Comparison of ENCODE assay signal across 10 cellular contexts in the genomic region with DNA sequence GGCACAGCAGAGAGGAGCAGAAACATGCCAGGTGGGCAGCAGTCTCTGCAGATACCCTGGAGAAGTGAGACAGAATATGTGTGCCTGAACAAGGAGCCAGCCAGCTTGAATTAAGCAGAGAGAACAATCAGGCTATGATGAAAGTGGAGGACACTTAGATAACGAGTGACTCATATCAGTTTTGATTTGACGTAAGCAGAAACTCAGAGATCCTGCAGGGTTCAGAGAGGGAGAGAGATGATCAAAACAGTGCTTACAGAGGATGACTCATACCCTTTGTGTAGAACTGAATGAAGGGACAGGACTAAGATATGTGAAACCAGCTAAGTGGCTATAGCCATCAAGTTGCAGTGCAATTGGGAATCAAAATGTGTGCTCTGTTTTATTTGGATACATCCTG.
DNase-seq lines count a peak whose midpoint lies in the region; ATAC-seq, FAIRE-seq and TF ChIP-seq lines count a peak whose summit lies in the region.
"Had no signal": no experiment of that assay in that cellular context is flagged by ENCODE, and none has a peak within 500 bp of the region (broad histone marks: within the 10 kb centered on the region; RNA-seq: fewer than 3 reads in every experiment).

No MANE protein-coding gene starts in this region.

- H3K36me3 Mint-ChIP-seq in activated CD4-positive, alpha-beta T cell treated with anti-CD3 and anti-CD28 coated beads for 36 hours (ENCODE audit: low read depth) = no peaks in the 10 kb centered on the region

- H3K9me3 Mint-ChIP-seq in activated CD4-positive, alpha-beta T cell treated with anti-CD3 and anti-CD28 coated beads for 36 hours (ENCODE audit: low read depth) = no peaks in the 10 kb centered on the region

- TF ChIP-seq RAD21 in HepG2 (CRISPR knock-in tag; IDR thresholded peaks at IDR 0.05) = no peak

- BruUV-seq in HepG2 (replicated peaks; lab: Mats Ljungman, UMichigan) = no TSS peak

- H3K9ac ChIP-seq in HepG2 (ENCODE audit: insufficient read depth, low read depth, low read length) = no peak overlapping the region

- POLR2A ChIA-PET in activated CD4-positive, alpha-beta T cell treated with anti-CD3 and anti-CD28 coated beads for 36 hours (lab: Charles Lee) = no interaction called here
- POLR2A ChIA-PET in HepG2 (lab: Yijun Ruan, JAX) = no interaction called here

- peak; percentile 5 for DNase-seq in activated CD4-positive, alpha-beta T cell treated with anti-CD3 and anti-CD28 coated beads for 36 hours
- no peak for DNase-seq in activated CD4-positive, alpha-beta T cell treated with anti-CD3 and anti-CD28 coated beads, Interleukin-2, amount 50 U/mL, for 1 hour
- DNase-seq in SHP77 treated with DMSO at 0.1 percent for 48 hours (lab: John Stamatoyannopoulos, UW) (peak; percentile 94), HepG2 (ENCODE audit: low spot score) (peak; percentile 69), NCI-H2171 treated with DMSO at 0.1 percent for 48 hours (lab: John Stamatoyannopoulos, UW) (no peak), amygdala (lab: John Stamatoyannopoulos, UW) (no peak), germinal center (ENCODE audit: low spot score) (no peak)

- H3K4me1 ChIP-seq in HepG2 (ENCODE audit: insufficient read depth, low read length) = peaks cover 7% of the 10 kb centered on the region; the same call in 1 of the 2 replicates

- ATAC-seq in activated CD4-positive, alpha-beta T cell treated with anti-CD3 and anti-CD28 coated beads for 36 hours = peak; percentile 100
- ATAC-seq in HG03066 (IDR thresholded peaks at IDR 0.05; ENCODE audit: low read depth, unreplicated experiment) = peak; percentile 87
- ATAC-seq in HepG2 = peak; percentile 75

- no peak overlapping the region for H3K27ac Mint-ChIP-seq in activated CD4-positive, alpha-beta T cell treated with anti-CD3 and anti-CD28 coated beads for 36 hours

- no peak overlapping the region for H2AFZ ChIP-seq in HepG2 (ENCODE audit: low read length)

- TF ChIP-seq EP300 in HepG2 (IDR thresholded peaks at IDR 0.05; ENCODE audit: low read depth in 2 of 2, low read length in 2 of 2) = peak in 1 of 2 experiments; percentile 4; a peak in 1 of 4 replicates
- TF ChIP-seq EP300 in HepG2 (CRISPR knock-in tag; IDR thresholded peaks at IDR 0.05; ENCODE audit: borderline replicate concordance) = no peak

- no peaks in the 10 kb centered on the region for H3K36me3 ChIP-seq in HepG2 (replicated peaks in 1 of 2; ENCODE audit: control insufficient read depth in 1 of 2, insufficient read depth in 2 of 2, low read length in 2 of 2)
- H3K36me3 ChIP-seq: ovary had no signal

- H3K27me3 ChIP-seq in HepG2 (ENCODE audit: control insufficient read depth in 1 of 2, insufficient read depth in 2 of 2, low read length in 2 of 2) = no peaks in the 10 kb centered on the region
- H3K27me3 ChIP-seq: ovary had no signal

- H4K20me1 ChIP-seq in HepG2 (ENCODE audit: insufficient read depth, low read length) = no peaks in the 10 kb centered on the region

- no peak overlapping the region for H3K4me3 ChIP-seq in HepG2 (replicated peaks in 1 of 3; ENCODE audit: insufficient read depth in 1 of 3, low read depth in 2 of 3, low read length in 3 of 3)
- H3K4me3 ChIP-seq: ovary had no signal

- H3K27ac ChIP-seq in HepG2 (ENCODE audit: extremely low read length, insufficient read depth, low read length) = no peak overlapping the region
- H3K27ac ChIP-seq: ovary had no signal

- WGBS in HepG2 (ENCODE audit: low lambda C conversion rate) = 3% methylated on average over 2 of the region's 2 CpGs

- no peaks in the 10 kb centered on the region for H3K4me1 Mint-ChIP-seq in activated CD4-positive, alpha-beta T cell treated with anti-CD3 and anti-CD28 coated beads for 36 hours

- intact Hi-C loops in activated CD4-positive, alpha-beta T cell treated with anti-CD3 and anti-CD28 coated beads for 36 hours (cut with DNase I, micrococcal nuclease) = loop anchor here in 1 of 2 experiments (5.0 kb wide), 1 partner anchor 301 kb away; a partner anchor contains a TSS
- intact Hi-C loops in HepG2 (cut with micrococcal nuclease; ENCODE audit: unreplicated experiment) = no loop called here

- no peak for TF ChIP-seq CTCF in HepG2 (CRISPR knock-in tag; IDR thresholded peaks at IDR 0.05)

- H3K27me3 Mint-ChIP-seq in activated CD4-positive, alpha-beta T cell treated with anti-CD3 and anti-CD28 coated beads for 36 hours = no peaks in the 10 kb centered on the region

- no peak overlapping the region for H3K4me3 Mint-ChIP-seq in activated CD4-positive, alpha-beta T cell treated with anti-CD3 and anti-CD28 coated beads for 36 hours

- in situ Hi-C loops in HepG2 (cut with HindIII; ENCODE audit: extremely low pct_ligation_motif_present, low pct_unique_long_range_greater_than_20kb) = loop anchor here (25.0 kb wide), 1 partner anchor 214 kb away; no protein-coding TSS in a partner anchor

- no peak for TF ChIP-seq POLR2A in HepG2 (IDR thresholded peaks at IDR 0.05; ENCODE audit: insufficient read depth in 1 of 2, low read depth in 2 of 2, low read length in 2 of 2)

- no peaks in the 10 kb centered on the region for H3K79me2 ChIP-seq in HepG2 (ENCODE audit: insufficient read depth, low read length)

- no peak for FAIRE-seq in HepG2 (lab: Jason Lieb, UNC)

- H3K4me2 ChIP-seq in HepG2 (ENCODE audit: low read depth, low read length) = no peak overlapping the region

- H3K9me3 ChIP-seq in HepG2 (ENCODE audit: low read length) = no peaks in the 10 kb centered on the region
- H3K9me3 ChIP-seq: Caco-2, ovary had no signal

- CTCF ChIA-PET in activated CD4-positive, alpha-beta T cell treated with anti-CD3 and anti-CD28 coated beads for 36 hours (lab: Charles Lee) = no interaction called here
- CTCF ChIA-PET in HepG2 (lab: Yijun Ruan, JAX; ENCODE audit: low intra/inter-chr PET ratio, low total read pairs) = no interaction called here

TF ChIP-seq in HepG2, 621 proteins besides CTCF, POLR2A, EP300 and RAD21 (continues in another document):
- TF ChIP-seq PITX1 (CRISPR knock-in tag; IDR thresholded peaks at IDR 0.05) (no peak), JUND (CRISPR knock-in tag; IDR thresholded peaks at IDR 0.05) (peak; percentile 29; the same call in 1 of the 2 replicates), FOSL2 (CRISPR knock-in tag; IDR thresholded peaks at IDR 0.05) (peak; percentile 92), MAFK (conservative IDR thresholded peaks at IDR 0.05 in 1 of 2, IDR thresholded peaks at IDR 0.05 in 1 of 2; ENCODE audit: low read length in 2 of 2) (0 out of 4 replicates have a peak, but pooled peaks of 1 of the 2 experiments have one; percentile 2), ZKSCAN5 (CRISPR knock-in tag; IDR thresholded peaks at IDR 0.05) (no peak), SOX5 (CRISPR knock-in tag; IDR thresholded peaks at IDR 0.05; ENCODE audit: borderline replicate concordance) (0 out of 2 replicates have a peak, but pooled peaks have one; percentile 9), CREB1 (IDR thresholded peaks at IDR 0.05) (peak; percentile 73), CREB1 (CRISPR knock-in tag; IDR thresholded peaks at IDR 0.05) (no peak), ZBTB21 (CRISPR knock-in tag; IDR thresholded peaks at IDR 0.05) (peak; percentile 78), REPIN1 (CRISPR knock-in tag; IDR thresholded peaks at IDR 0.05; ENCODE audit: borderline replicate concordance, low read depth) (no peak)
- TF ChIP-seq, protein P1, sequence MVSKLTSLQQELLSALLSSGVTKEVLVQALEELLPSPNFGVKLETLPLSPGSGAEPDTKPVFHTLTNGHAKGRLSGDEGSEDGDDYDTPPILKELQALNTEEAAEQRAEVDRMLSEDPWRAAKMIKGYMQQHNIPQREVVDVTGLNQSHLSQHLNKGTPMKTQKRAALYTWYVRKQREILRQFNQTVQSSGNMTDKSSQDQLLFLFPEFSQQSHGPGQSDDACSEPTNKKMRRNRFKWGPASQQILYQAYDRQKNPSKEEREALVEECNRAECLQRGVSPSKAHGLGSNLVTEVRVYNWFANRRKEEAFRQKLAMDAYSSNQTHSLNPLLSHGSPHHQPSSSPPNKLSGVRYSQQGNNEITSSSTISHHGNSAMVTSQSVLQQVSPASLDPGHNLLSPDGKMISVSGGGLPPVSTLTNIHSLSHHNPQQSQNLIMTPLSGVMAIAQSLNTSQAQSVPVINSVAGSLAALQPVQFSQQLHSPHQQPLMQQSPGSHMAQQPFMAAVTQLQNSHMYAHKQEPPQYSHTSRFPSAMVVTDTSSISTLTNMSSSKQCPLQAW (CRISPR knock-in tag; IDR thresholded peaks at IDR 0.05) = no peak
- TF ChIP-seq, protein P2, sequence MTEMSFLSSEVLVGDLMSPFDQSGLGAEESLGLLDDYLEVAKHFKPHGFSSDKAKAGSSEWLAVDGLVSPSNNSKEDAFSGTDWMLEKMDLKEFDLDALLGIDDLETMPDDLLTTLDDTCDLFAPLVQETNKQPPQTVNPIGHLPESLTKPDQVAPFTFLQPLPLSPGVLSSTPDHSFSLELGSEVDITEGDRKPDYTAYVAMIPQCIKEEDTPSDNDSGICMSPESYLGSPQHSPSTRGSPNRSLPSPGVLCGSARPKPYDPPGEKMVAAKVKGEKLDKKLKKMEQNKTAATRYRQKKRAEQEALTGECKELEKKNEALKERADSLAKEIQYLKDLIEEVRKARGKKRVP (CRISPR knock-in tag; IDR thresholded peaks at IDR 0.05) = no peak

Comparison
In these comparisons a context has a peak if more than half of its experiments do, and no peak if none do; other contexts are left out.
1. DNase-seq: peak in activated CD4-positive, alpha-beta T cell treated with anti-CD3 and anti-CD28 coated beads for 36 hours (single experiment), SHP77 treated with DMSO at 0.1 percent for 48 hours (single experiment) and HepG2 (single experiment); none in activated CD4-positive, alpha-beta T cell treated with anti-CD3 and anti-CD28 coated beads, Interleukin-2, amount 50 U/mL, for 1 hour (single experiment), NCI-H2171 treated with DMSO at 0.1 percent for 48 hours (single experiment), amygdala (0 of 56) and germinal center (single experiment).
2. Peak in every context shown above with its lines, with median percentiles within 50 percentile points of each other: ATAC-seq.